In the genomic region with DNA sequence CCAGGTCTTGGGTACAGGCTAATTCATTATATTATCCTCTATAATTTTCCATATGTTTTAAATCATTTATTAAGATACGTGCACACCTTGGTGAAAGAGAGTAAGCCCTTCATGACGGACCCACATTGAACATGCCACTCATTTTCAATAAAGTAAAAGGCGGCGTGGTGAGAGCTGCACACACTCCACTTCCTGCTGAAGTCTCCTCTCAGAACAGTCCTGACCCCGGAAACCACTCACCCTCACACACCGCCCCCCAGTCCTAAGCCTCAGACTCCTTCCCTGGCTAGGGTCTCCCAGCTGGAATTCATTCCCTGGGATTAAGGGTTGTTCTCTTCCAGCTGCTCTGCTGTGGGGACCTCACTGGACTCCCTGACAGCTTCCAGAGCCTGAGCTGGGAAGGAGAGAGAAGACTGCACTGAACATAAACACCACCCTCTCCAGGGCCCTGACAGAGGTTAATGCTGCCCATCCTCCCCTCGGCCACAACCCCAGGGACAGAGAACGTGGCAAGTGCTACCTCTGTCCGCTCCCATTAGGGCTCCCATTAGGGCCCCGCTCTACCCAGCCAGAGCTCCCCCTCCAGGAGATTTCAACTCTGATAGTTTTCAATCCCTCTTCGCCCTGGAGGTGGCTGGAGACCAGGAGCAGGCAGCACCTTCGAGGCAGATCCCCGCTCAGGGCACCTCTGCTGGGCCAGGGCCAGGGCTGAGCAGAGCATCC, we compare ENCODE assay signal across 20 cellular contexts. TPM values are rescaled to one million over a fixed set of nuclear protein-coding genes. Genes with fewer than 3 reads are reported as not detected.
DNase-seq lines count a peak whose midpoint lies in the region; ATAC-seq, FAIRE-seq and TF ChIP-seq lines count a peak whose summit lies in the region.
"Had no signal": no experiment of that assay in that cellular context is flagged by ENCODE, and none has a peak within 500 bp of the region (broad histone marks: within the 10 kb centered on the region; RNA-seq: fewer than 3 reads in every experiment).

No MANE protein-coding gene starts in this region.

- H3K9me3 Mint-ChIP-seq in activated CD4-positive, alpha-beta T cell treated with anti-CD3 and anti-CD28 coated beads for 36 hours (ENCODE audit: low read depth) = no peaks in the 10 kb centered on the region
- H3K9me3 Mint-ChIP-seq: CD8-positive, alpha-beta memory T cell had no signal

- peak overlapping the region in 6 of 11 experiments; percentile 0 to 40 (median 16); a peak in 4 of 22 replicates for H3K4me2 ChIP-seq in BLaER1 treated with 17β-estradiol and CSF1 and Interleukin-3, amounts not matched to agents 10 nM and 100 nM
- no peak overlapping the region for H3K4me2 ChIP-seq in K562 (ENCODE audit: insufficient read depth, low read length)

- ATAC-seq in K562 = peak; percentile 38
- ATAC-seq in lower lobe of right lung = no peak
- ATAC-seq in HG02610 (IDR thresholded peaks at IDR 0.05; ENCODE audit: unreplicated experiment) = no peak
- no peak for ATAC-seq in activated CD4-positive, alpha-beta T cell treated with anti-CD3 and anti-CD28 coated beads for 36 hours
- no peak for ATAC-seq in HG02973 (IDR thresholded peaks at IDR 0.05; ENCODE audit: unreplicated experiment)
- ATAC-seq: PC-3 had no signal

- H3K36me3 Mint-ChIP-seq in activated CD4-positive, alpha-beta T cell treated with anti-CD3 and anti-CD28 coated beads for 36 hours (ENCODE audit: low read depth) = no peaks in the 10 kb centered on the region
- H3K36me3 Mint-ChIP-seq: CD8-positive, alpha-beta memory T cell had no signal

- 2% methylated on average over 13 of the region's 13 CpGs for WGBS in K562 (ENCODE audit: insufficient coverage, low coverage, missing lambda C conversion rate)

- H3K4me1 ChIP-seq in BLaER1 treated with 17β-estradiol and CSF1 and Interleukin-3, amounts not matched to agents 10 nM and 100 nM = peaks cover 0 to 13% (median 10%) of the 10 kb centered on the region in 10 experiments; a peak in 13 of 20 replicates
- H3K4me1 ChIP-seq in K562 (replicated peaks in 1 of 2; ENCODE audit: control insufficient read depth in 2 of 2, insufficient read depth in 2 of 2, low read length in 2 of 2) = no peaks in the 10 kb centered on the region
- no peaks in the 10 kb centered on the region for H3K4me1 ChIP-seq in lower lobe of right lung

- no peaks in the 10 kb centered on the region for H3K4me1 Mint-ChIP-seq in activated CD4-positive, alpha-beta T cell treated with anti-CD3 and anti-CD28 coated beads for 36 hours
- H3K4me1 Mint-ChIP-seq: B cell had no signal

- H3K27me3 Mint-ChIP-seq in activated CD4-positive, alpha-beta T cell treated with anti-CD3 and anti-CD28 coated beads for 36 hours = no peaks in the 10 kb centered on the region

- POLR2A ChIA-PET in K562 (lab: Yijun Ruan, JAX) = no interaction called here
- POLR2A ChIA-PET in activated CD4-positive, alpha-beta T cell treated with anti-CD3 and anti-CD28 coated beads for 36 hours (lab: Charles Lee) = no interaction called here

- DNase-seq in H7 = peak; percentile 87
- no peak for DNase-seq in K562 (ENCODE audit: extremely low read depth in 1 of 4, low spot score in 3 of 4)
- DNase-seq in iPS-NIHi7 (ENCODE audit: extremely low spot score) = peak; percentile 61
- no peak for DNase-seq in lower lobe of right lung
- DNase-seq in activated CD4-positive, alpha-beta T cell treated with anti-CD3 and anti-CD28 coated beads for 36 hours = no peak
- DNase-seq: ACHN; CD8-positive, alpha-beta memory T cell; KBM-7; NCI-H1048; NCI-H146; NCI-H2081 treated with DMSO at 0.1 percent for 48 hours; NCI-H226; NCI-H526; PC-3 had no signal

- no peak overlapping the region for H3K9ac ChIP-seq in BLaER1 treated with 17β-estradiol and CSF1 and Interleukin-3, amounts not matched to agents 10 nM and 100 nM
- H3K9ac ChIP-seq in K562 (ENCODE audit: insufficient read depth in 1 of 2, low read depth in 2 of 2, low read length in 2 of 2) = no peak overlapping the region

- no peak overlapping the region for H2AFZ ChIP-seq in K562 (ENCODE audit: low read depth, low read length)

- TF ChIP-seq RAD21 in K562 (CRISPR knock-in tag; conservative IDR thresholded peaks at IDR 0.05 in 1 of 2, IDR thresholded peaks at IDR 0.05 in 1 of 2) = no peak

- in situ Hi-C loops in K562 (cut with MboI) = no loop called here

- H3K9me3 ChIP-seq in BLaER1 treated with 17β-estradiol and CSF1 and Interleukin-3, amounts not matched to agents 10 nM and 100 nM (replicated peaks in 1 of 11) = no peaks in the 10 kb centered on the region
- H3K9me3 ChIP-seq in K562 (replicated peaks; ENCODE audit: control insufficient read depth, insufficient read depth, low read depth, low read length) (no peaks in the 10 kb centered on the region), lower lobe of right lung (no peaks in the 10 kb centered on the region)

- TF ChIP-seq CTCF in K562 (IDR thresholded peaks at IDR 0.05 in 2 of 3, conservative IDR thresholded peaks at IDR 0.05 in 1 of 3; ENCODE audit: insufficient read depth in 2 of 3, low read depth in 1 of 3, low read length in 3 of 3) (no peak), lower lobe of right lung (IDR thresholded peaks at IDR 0.05) (no peak)

- BruUV-seq in K562 (replicated peaks; lab: Mats Ljungman, UMichigan) = no TSS peak

- peaks cover 0 to 42% (median 0%) of the 10 kb centered on the region in 11 experiments; a peak in 7 of 22 replicates for H4K20me1 ChIP-seq in BLaER1 treated with 17β-estradiol and CSF1 and Interleukin-3, amounts not matched to agents 10 nM and 100 nM
- peaks cover 19% of the 10 kb centered on the region for H4K20me1 ChIP-seq in K562 (replicated peaks; ENCODE audit: control insufficient read depth, insufficient read depth, low read length)

- no peak overlapping the region for H3K4me3 ChIP-seq in BLaER1 treated with 17β-estradiol and CSF1 and Interleukin-3, amounts not matched to agents 10 nM and 100 nM
- H3K4me3 ChIP-seq in H7 (ENCODE audit: insufficient read depth, low read depth, low read length) (no peak overlapping the region), K562 (no peak overlapping the region), lower lobe of right lung (no peak overlapping the region)

- FAIRE-seq in K562 (lab: Jason Lieb, UNC) = no peak

- H3K27ac ChIP-seq in BLaER1 treated with 17β-estradiol and CSF1 and Interleukin-3, amounts not matched to agents 10 nM and 100 nM = no peak overlapping the region
- no peak overlapping the region for H3K27ac ChIP-seq in K562 (ENCODE audit: extremely low read depth, low read depth, low read length)
- H3K27ac ChIP-seq in lower lobe of right lung = no peak overlapping the region
- H3K27ac ChIP-seq: HL-60 had no signal

- CTCF ChIA-PET in K562 (lab: Yijun Ruan, JAX; ENCODE audit: low intra/inter-chr PET ratio) = no interaction called here
- CTCF ChIA-PET in activated CD4-positive, alpha-beta T cell treated with anti-CD3 and anti-CD28 coated beads for 36 hours (lab: Charles Lee) = no interaction called here

- no peaks in the 10 kb centered on the region for H3K79me2 ChIP-seq in K562 (ENCODE audit: control insufficient read depth, insufficient read depth, low read length)

- no peaks in the 10 kb centered on the region for H3K27me3 ChIP-seq in BLaER1 treated with 17β-estradiol and CSF1 and Interleukin-3, amounts not matched to agents 10 nM and 100 nM
- H3K27me3 ChIP-seq in H7 (ENCODE audit: control insufficient read depth, insufficient read depth, low read length) = no peaks in the 10 kb centered on the region
- peaks cover 43 to 74% of the 10 kb centered on the region in 2 experiments for H3K27me3 ChIP-seq in K562 (ENCODE audit: control insufficient read depth in 2 of 2, insufficient read depth in 2 of 2, low read length in 2 of 2)
- H3K27me3 ChIP-seq in lower lobe of right lung (ENCODE audit: low read depth) = peaks cover 16% of the 10 kb centered on the region

- H3K27ac Mint-ChIP-seq in activated CD4-positive, alpha-beta T cell treated with anti-CD3 and anti-CD28 coated beads for 36 hours = no peak overlapping the region
- H3K27ac Mint-ChIP-seq: B cell; CD8-positive, alpha-beta memory T cell had no signal

- TF ChIP-seq EP300 in K562 (IDR thresholded peaks at IDR 0.05; ENCODE audit: low read length) = no peak

- no peaks in the 10 kb centered on the region for H3K9me1 ChIP-seq in K562 (ENCODE audit: control insufficient read depth, insufficient read depth, low read length)

- TF ChIP-seq POLR2A in K562 (conservative IDR thresholded peaks at IDR 0.05) = no peak

- no peak overlapping the region for H3K4me3 Mint-ChIP-seq in activated CD4-positive, alpha-beta T cell treated with anti-CD3 and anti-CD28 coated beads for 36 hours
- H3K4me3 Mint-ChIP-seq: B cell; CD8-positive, alpha-beta memory T cell had no signal

- no peaks in the 10 kb centered on the region for H3K36me3 ChIP-seq in BLaER1 treated with 17β-estradiol and CSF1 and Interleukin-3, amounts not matched to agents 10 nM and 100 nM
- H3K36me3 ChIP-seq in H7 (replicated peaks; ENCODE audit: control insufficient read depth, insufficient read depth, low read length) (no peaks in the 10 kb centered on the region), K562 (ENCODE audit: control insufficient read depth, insufficient read depth, low read length) (no peaks in the 10 kb centered on the region), lower lobe of right lung (no peaks in the 10 kb centered on the region)

- intact Hi-C loops in K562 (cut with micrococcal nuclease) = no loop called here
- intact Hi-C loops in lower lobe of right lung (cut with DNase I) = no loop called here
- intact Hi-C loops in activated CD4-positive, alpha-beta T cell treated with anti-CD3 and anti-CD28 coated beads for 36 hours (cut with DNase I, micrococcal nuclease) = loop anchor here in 1 of 2 experiments (5.0 kb wide), 1 partner anchor 304 kb away; no protein-coding TSS in a partner anchor

RNA-seq across cellular contexts. Expression of a gene that starts 24.8 kb away (rescaled TPM):
- 23.9 and 35.3 TPM in 2 replicates for total RNA-seq in H7 (2014; rRNA removed; shearing (Covaris generic))
- 0.09 TPM in 1 of 2 replicates, not detected in the other for total RNA-seq in K562 (2011; cell fraction: chromatin; rRNA removed; ENCODE audit: low replicate concordance)
- total RNA-seq in K562 (2011; cell fraction: nucleolus; rRNA removed) = not detected in 2 replicates
- not detected in 2 replicates for total RNA-seq in K562 (2011; cell fraction: nucleoplasm; rRNA removed)
- total RNA-seq in K562 (2014; rRNA removed) = 0.18 TPM in 1 of 2 replicates, not detected in the other
- not detected in 2 replicates for total RNA-seq in K562 (2014; rRNA removed; fragmentation: Illumina TruSeq; extraction: Trizol)
- not detected in 2 replicates for total RNA-seq in K562 (2015; rRNA removed; fragmentation: Illumina TruSeq; extraction: Trizol)
- not detected in 2 replicates for total RNA-seq in K562 (2021)
- polyA plus RNA-seq in K562 (2011; rRNA removed) = not detected in 2 replicates
- not detected in 2 replicates for polyA plus RNA-seq in K562 (2011; cell fraction: cytosol; rRNA removed)
- polyA plus RNA-seq in K562 (2011; cell fraction: nucleus; rRNA removed) = 0.09 TPM in 1 of 2 replicates, not detected in the other
- polyA plus RNA-seq in K562 (2012) = 0.04 TPM in 1 of 2 replicates, not detected in the other
- not detected in 2 replicates for polyA plus RNA-seq in K562 (2014; fragmentation: Illumina TruSeq; extraction: Trizol)
- polyA plus RNA-seq in K562 (2014; fragmentation: Nextera tagmentation; extraction: Ambion mirVana) = not detected
- polyA plus RNA-seq in K562 (2014; rRNA removed) = not detected in 2 replicates
- not detected in 2 replicates for polyA minus RNA-seq in K562 (2011; rRNA and poly(A)+ RNA removed)
- not detected in 2 replicates for polyA minus RNA-seq in K562 (2011; cell fraction: cytosol; rRNA and poly(A)+ RNA removed)
- polyA minus RNA-seq in K562 (2011; cell fraction: nucleus; rRNA and poly(A)+ RNA removed) = 0.11 TPM in 1 of 2 replicates, not detected in the other
- not detected for total RNA-seq in lower lobe of right lung
- total RNA-seq in activated CD4-positive, alpha-beta T cell treated with anti-CD3 and anti-CD28 coated beads for 36 hours = under 1 TPM in 1 of 2 experiments, not detected in 1; 0.11 TPM
- total RNA-seq: B cell; CD8-positive, alpha-beta memory T cell; PC-3; SK-MEL-5 had no signal

Comparison
In these comparisons a context has a peak if more than half of its experiments do, and no peak if none do; other contexts are left out.
1. DNase-seq: peak in H7 (single experiment) and iPS-NIHi7 (single experiment); none in K562 (0 of 4), lower lobe of right lung (single experiment) and activated CD4-positive, alpha-beta T cell treated with anti-CD3 and anti-CD28 coated beads for 36 hours (single experiment).
2. RNA of a gene that starts 24.8 kb away (total RNA-seq): 23.9 to 35.3 TPM in H7; not detected in lower lobe of right lung (single experiment), 0.11 TPM in activated CD4-positive, alpha-beta T cell treated with anti-CD3 and anti-CD28 coated beads for 36 hours and 0.09 to 0.18 TPM in K562; every median in the first group is over 10 times any median in the second.